Comparison of ENCODE assay signal across 8 cellular contexts in the genomic region with DNA sequence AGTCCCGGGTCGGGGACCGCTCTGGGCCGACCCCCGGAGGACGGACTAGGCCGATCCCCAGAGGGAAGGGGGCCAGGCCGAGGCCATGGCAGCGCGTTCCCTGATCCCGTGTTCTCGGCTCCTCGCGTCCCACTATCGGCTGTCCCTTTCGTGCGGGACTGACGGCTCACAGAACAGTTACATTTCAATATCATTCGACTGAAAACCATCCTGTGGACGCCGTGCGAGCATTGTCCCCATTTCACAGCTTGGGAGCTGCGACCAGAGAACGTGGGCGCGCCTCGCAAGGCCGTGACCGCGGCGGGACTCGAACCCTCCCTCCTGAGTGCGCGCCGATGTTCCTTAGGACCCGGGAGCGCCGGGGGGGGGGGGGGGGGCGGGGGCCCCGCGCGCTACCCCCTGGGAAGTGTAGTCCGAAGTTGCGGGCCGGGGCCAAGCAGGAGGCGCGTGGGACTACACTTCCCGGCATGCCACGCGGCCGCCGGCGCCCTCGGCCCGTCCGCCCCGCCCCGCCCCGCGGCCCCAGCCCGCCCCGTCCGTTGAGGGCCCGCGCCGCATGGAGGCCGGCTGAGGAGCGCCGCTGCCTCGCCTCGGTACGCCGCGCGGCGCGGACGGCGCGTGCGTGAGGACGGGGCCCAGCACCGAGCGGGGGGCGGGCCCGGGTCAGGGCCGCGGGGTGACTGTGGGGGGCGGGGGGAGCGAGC. TPM values are rescaled to one million over a fixed set of nuclear protein-coding genes. Genes with fewer than 3 reads are reported as not detected.
A peak's percentile ranks its signal among the peaks of the same experiment; 100 is the strongest.
DNase-seq lines count a peak whose midpoint lies in the region; ATAC-seq and TF ChIP-seq lines count a peak whose summit lies in the region.

Gene TRABD, plus strand, starts transcription at position 530 of the 704 bp plus-strand sequence. CDS start 7,148 bp downstream, outside the sequence.

- peak within 1 kb of the TSS; percentile 99 for H2AK9ac ChIP-seq in IMR-90 (replicated peaks; ENCODE audit: low read depth, low read length, poor library complexity)

- H3K4me3 Mint-ChIP-seq in nephron progenitor cell: peak within 1 kb of the TSS; percentile 95

- 3% methylated on average over 6 of the region's 90 CpGs; no CpG with 5 or more reads in 1 of the 2 experiments for WGBS in IMR-90 (ENCODE audit: extremely low coverage in 2 of 2, insufficient read length in 1 of 2), 2 experiments

- peak; percentile 40 for DNase-seq in A172 (ENCODE audit: low spot score)
- DNase-seq in IMR-90: peak; percentile 82
- peak; percentile 94 to 97 for DNase-seq in SJCRH30
- DNase-seq in activated gamma-delta T cell (lab: John Stamatoyannopoulos, UW): peak; percentile 84
- DNase-seq in fibroblast of the conjunctiva (ENCODE audit: low read depth): peak; percentile 67
- DNase-seq in nephron progenitor cell: peak; percentile 91
- DNase-seq in stimulated activated naive CD4-positive, alpha-beta T cell treated with Interleukin-2 at 50 U/mL for 16 hours (lab: John Stamatoyannopoulos, UW): peak; percentile 87

- H2BK15ac ChIP-seq in IMR-90 (ENCODE audit: low read depth, low read length): peak within 1 kb of the TSS; percentile 36; the same call in 1 of the 3 replicates

- intact Hi-C loops in IMR-90 (cut with micrococcal nuclease): loop anchor here (1.0 kb wide), 1 partner anchor 38 kb away; no protein-coding TSS in a partner anchor

- H3K18ac ChIP-seq in IMR-90 (ENCODE audit: low read depth, low read length): peak within 1 kb of the TSS; percentile 98

- peak within 1 kb of the TSS; percentile 94 to 100 for H4K8ac ChIP-seq in IMR-90 (ENCODE audit: low read depth in 2 of 2, low read length in 2 of 2)

- H3K4me3 ChIP-seq in IMR-90 (ENCODE audit: insufficient read depth, low read depth, low read length) (peak within 1 kb of the TSS; percentile 59), SJCRH30 (peak within 1 kb of the TSS; percentile 84)

- peaks cover 14% of the 10 kb centered on the region for H4K20me1 ChIP-seq in IMR-90 (ENCODE audit: insufficient read depth, low read length)

- TF ChIP-seq RAD21 in IMR-90 (IDR thresholded peaks at IDR 0.05; ENCODE audit: low read length): no peak

- peak within 1 kb of the TSS; percentile 98 for H3K4me2 ChIP-seq in IMR-90 (ENCODE audit: low read depth, low read length)

- peak within 1 kb of the TSS; percentile 48; the same call in 1 of the 2 replicates for H3K56ac ChIP-seq in IMR-90 (ENCODE audit: extremely low read depth, insufficient read depth, low read length)

- peak within 1 kb of the TSS; percentile 99 for H2AFZ ChIP-seq in IMR-90 (replicated peaks; ENCODE audit: low read length, poor library complexity)

- H2AK5ac ChIP-seq in IMR-90 (ENCODE audit: low read depth, low read length): peak within 1 kb of the TSS; percentile 99

- H4K5ac ChIP-seq in IMR-90 (ENCODE audit: low read depth, low read length): peak within 1 kb of the TSS; percentile 99

- H3K9ac ChIP-seq in IMR-90 (ENCODE audit: low read depth, low read length): peak within 1 kb of the TSS; percentile 81

- CTCF ChIA-PET in IMR-90 (lab: Yijun Ruan, JAX): no interaction called here

- peak within 1 kb of the TSS; percentile 90 for H2BK120ac ChIP-seq in IMR-90 (ENCODE audit: low read depth, low read length)

- H2BK5ac ChIP-seq in IMR-90 (ENCODE audit: low read depth, low read length, poor library complexity, severe bottlenecking): peak within 1 kb of the TSS; percentile 90

- H3K9me3 ChIP-seq in IMR-90 (ENCODE audit: control insufficient read depth, insufficient read depth, low read length) (no peaks in the 10 kb centered on the region), SJCRH30 (replicated peaks) (no peaks in the 10 kb centered on the region)

- peaks cover 11 to 38% of the 10 kb centered on the region in 2 experiments for H3K79me1 ChIP-seq in IMR-90 (ENCODE audit: low read depth in 1 of 2, low read length in 2 of 2)

- H3K27ac ChIP-seq in IMR-90 (ENCODE audit: insufficient read depth, low read length): peak within 1 kb of the TSS; percentile 68
- no peak within 1 kb of the TSS; the same call in 1 of the 2 replicates for H3K27ac ChIP-seq in SJCRH30

- H3K36me3 Mint-ChIP-seq in nephron progenitor cell (ENCODE audit: low read depth): no peaks in the 10 kb centered on the region

- peaks cover 4% of the 10 kb centered on the region; the same call in 1 of the 2 replicates for H3K36me3 ChIP-seq in IMR-90 (ENCODE audit: control insufficient read depth, insufficient read depth, low read length)
- peaks cover 4% of the 10 kb centered on the region; the same call in 1 of the 2 replicates for H3K36me3 ChIP-seq in SJCRH30

- TF ChIP-seq CTCF in IMR-90 (conservative IDR thresholded peaks at IDR 0.05; ENCODE audit: low read depth, low read length) (no peak), nephron progenitor cell (IDR thresholded peaks at IDR 0.05) (no peak)

- H2BK20ac ChIP-seq in IMR-90 (ENCODE audit: low read depth, low read length): peak within 1 kb of the TSS; percentile 9; the same call in 1 of the 2 replicates

- H3K9me3 Mint-ChIP-seq in nephron progenitor cell: no peaks in the 10 kb centered on the region

- peaks cover 25% of the 10 kb centered on the region for H3K4me1 Mint-ChIP-seq in nephron progenitor cell

- H3K14ac ChIP-seq in IMR-90 (replicated peaks; ENCODE audit: low read depth, low read length): peak within 1 kb of the TSS; percentile 100

- no peaks in the 10 kb centered on the region for H3K27me3 ChIP-seq in IMR-90 (ENCODE audit: control insufficient read depth, insufficient read depth, low read length)
- no peaks in the 10 kb centered on the region for H3K27me3 ChIP-seq in SJCRH30

- dilution Hi-C loops in IMR-90 (cut with HindIII; ENCODE audit: low sequenced_read_pairs, unreplicated experiment): no loop called here

- BruUV-seq in IMR-90 (replicated peaks; lab: Mats Ljungman, UMichigan): no TSS peak

- H3K9me1 ChIP-seq in IMR-90 (ENCODE audit: insufficient read depth, low read length): peaks cover 4% of the 10 kb centered on the region

- peak within 1 kb of the TSS; percentile 93 for H4K91ac ChIP-seq in IMR-90 (ENCODE audit: insufficient read depth, low read depth, low read length)

- TF ChIP-seq POLR2A in IMR-90 (IDR thresholded peaks at IDR 0.05; ENCODE audit: low read depth, low read length): no peak

- POLR2A ChIA-PET in IMR-90 (lab: Charles Lee; ENCODE audit: unreplicated experiment): no interaction called here

- in situ Hi-C loops in IMR-90 (cut with MboI; ENCODE audit: low sequenced_read_pairs): no loop called here

- peak; percentile 35 for ATAC-seq in GM18520 (IDR thresholded peaks at IDR 0.05; ENCODE audit: unreplicated experiment)
- peak; percentile 89 for ATAC-seq in IMR-90 (ENCODE audit: low read depth)

- H3K27me3 Mint-ChIP-seq in nephron progenitor cell (ENCODE audit: low read depth, poor library complexity): peaks cover 2% of the 10 kb centered on the region

- H3K4ac ChIP-seq in IMR-90 (ENCODE audit: low read depth, low read length): peak within 1 kb of the TSS; percentile 99

- H3K4me1 ChIP-seq in IMR-90 (ENCODE audit: control insufficient read depth, insufficient read depth, low read length) (peaks cover 19% of the 10 kb centered on the region), SJCRH30 (0 out of 2 replicates have a peak, but pooled peaks cover 5% of the 10 kb centered on the region)

- peak within 1 kb of the TSS; percentile 95 for H3K23ac ChIP-seq in IMR-90 (ENCODE audit: low read depth, low read length)

- H3K27ac Mint-ChIP-seq in nephron progenitor cell: peak within 1 kb of the TSS; percentile 90

TF ChIP-seq in IMR-90, 13 proteins besides CTCF, POLR2A, EP300 and RAD21:
- no peak for TF ChIP-seq FOS (IDR thresholded peaks at IDR 0.05; ENCODE audit: low read depth, low read length)
- no peak for TF ChIP-seq CEBPB (IDR thresholded peaks at IDR 0.05; ENCODE audit: low read depth, low read length)
- TF ChIP-seq RCOR1 (IDR thresholded peaks at IDR 0.05; ENCODE audit: insufficient replicate concordance, low read length): peak; percentile 67
- peak; percentile 43; the same call in 1 of the 2 replicates for TF ChIP-seq MAZ (IDR thresholded peaks at IDR 0.05; ENCODE audit: borderline replicate concordance, low read depth, low read length)
- TF ChIP-seq RFX5 (IDR thresholded peaks at IDR 0.05; ENCODE audit: low read depth, low read length): no peak
- TF ChIP-seq MXI1 (IDR thresholded peaks at IDR 0.05; ENCODE audit: borderline replicate concordance, low read depth, low read length): peak; percentile 50; the same call in 1 of the 2 replicates
- no peak for TF ChIP-seq CHD1 (IDR thresholded peaks at IDR 0.05; ENCODE audit: low read depth, low read length)

RNA-seq across cellular contexts. Expression of gene TRABD, which starts in this region (rescaled TPM):
- total RNA-seq in A172 (2014; rRNA removed; shearing (Covaris generic)): 18.9 and 19.2 TPM in 2 replicates
- total RNA-seq in IMR-90 (2012; rRNA removed): 13.4 and 13.9 TPM in 2 replicates
- 42.7 and 45.3 TPM in 2 replicates for polyA plus RNA-seq in IMR-90 (2012; rRNA removed)
- polyA plus RNA-seq in IMR-90 (2012; cell fraction: cytosol; rRNA removed): 32.3 and 48.5 TPM in 2 replicates
- polyA plus RNA-seq in IMR-90 (2012; cell fraction: nucleus; rRNA removed; ENCODE audit: low replicate concordance): 188 and 434 TPM in 2 replicates
- 38.7 and 39.1 TPM in 2 replicates for total RNA-seq in SJCRH30 (2014; rRNA removed; shearing (Covaris generic))

Comparison
In these comparisons a context has a peak if more than half of its experiments do, and no peak if none do; other contexts are left out.
1. DNase-seq: peak in every context shown above with its lines; median percentile 96 in SJCRH30; 91 in nephron progenitor cell; 87 in stimulated activated naive CD4-positive, alpha-beta T cell treated with Interleukin-2 at 50 U/mL for 16 hours; 84 in activated gamma-delta T cell; 82 in IMR-90; 67 in fibroblast of the conjunctiva; 40 in A172.